32 cellular contexts compared by ENCODE assay signal in the genomic region with DNA sequence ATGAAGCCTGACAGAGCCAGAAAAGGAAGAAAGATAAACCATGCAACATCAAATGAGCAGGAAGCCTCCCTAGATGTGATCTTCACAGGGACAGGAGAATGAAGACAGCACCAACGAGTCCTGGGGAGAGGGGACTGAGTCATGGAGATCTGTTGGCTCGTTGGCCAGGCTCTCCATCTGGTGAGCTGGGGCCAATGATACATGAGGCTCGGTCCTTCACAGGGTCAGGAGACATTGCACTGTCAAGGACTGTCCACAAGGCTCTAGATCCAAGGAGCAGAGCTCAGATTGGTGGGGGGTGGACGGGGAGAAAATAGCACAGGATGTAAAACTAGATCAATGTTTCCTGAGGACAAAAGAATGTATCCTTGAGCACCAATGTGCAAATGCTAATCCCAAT. TPM values are rescaled to one million over a fixed set of nuclear protein-coding genes. Genes with fewer than 3 reads are reported as not detected.
"Had no signal": no experiment of that assay in that cellular context is flagged by ENCODE, and none has a peak within 500 bp of the region (broad histone marks: within the 10 kb centered on the region; RNA-seq: fewer than 3 reads in every experiment).

No MANE protein-coding gene starts in this region.

- H3K4me3 ChIP-seq: coronary artery, gastroesophageal sphincter, hepatocyte, psoas muscle, sigmoid colon, stomach, thyroid gland, upper lobe of left lung, vagina had no signal

- H3K36me3 Mint-ChIP-seq: stimulated activated effector memory CD8-positive, alpha-beta T cell treated with anti-CD3 and anti-CD28 coated beads, Interleukin-12 subunit alpha, Interleukin-12 subunit beta, amount 100 ng/mL, for 72 hours had no signal

- H3K27ac Mint-ChIP-seq: activated B cell treated with CpG ODN at 0.5 μM for 24 hours; activated CD8-positive, alpha-beta T cell treated with anti-CD3 and anti-CD28 coated beads for 36 hours; activated T-cell treated with anti-CD3 and anti-CD28 coated beads, Interleukin-2, amount 50 U/mL, for 24 hours; effector memory CD8-positive, alpha-beta T cell; stimulated activated effector memory CD8-positive, alpha-beta T cell treated with anti-CD3 and anti-CD28 coated beads, Interleukin-12 subunit alpha, Interleukin-12 subunit beta, amount 100 ng/mL, for 72 hours; T-helper 1 cell treated with Interleukin-12 subunit alpha and Interleukin-12 subunit beta and Interleukin-4 antibody, amounts not matched to agents 30 μg/mL and 1 μg/mL, for 36 hours had no signal

- ATAC-seq: activated CD8-positive, alpha-beta T cell treated with anti-CD3 and anti-CD28 coated beads for 36 hours; effector memory CD8-positive, alpha-beta T cell; gastroesophageal sphincter; left cardiac atrium; left ventricle myocardium superior; psoas muscle; stimulated activated effector memory CD8-positive, alpha-beta T cell treated with anti-CD3 and anti-CD28 coated beads, Interleukin-12 subunit alpha, Interleukin-12 subunit beta, amount 100 ng/mL, for 72 hours had no signal

- H3K9me3 ChIP-seq: psoas muscle, sigmoid colon, stomach, thyroid gland, upper lobe of left lung, vagina had no signal

- H3K4me3 Mint-ChIP-seq: activated B cell treated with CpG ODN at 0.5 μM for 24 hours; activated CD8-positive, alpha-beta T cell treated with anti-CD3 and anti-CD28 coated beads for 36 hours; activated T-cell treated with anti-CD3 and anti-CD28 coated beads, Interleukin-2, amount 50 U/mL, for 24 hours; effector memory CD8-positive, alpha-beta T cell; stimulated activated effector memory CD8-positive, alpha-beta T cell treated with anti-CD3 and anti-CD28 coated beads, Interleukin-12 subunit alpha, Interleukin-12 subunit beta, amount 100 ng/mL, for 72 hours; T-helper 1 cell treated with Interleukin-12 subunit alpha and Interleukin-12 subunit beta and Interleukin-4 antibody, amounts not matched to agents 30 μg/mL and 1 μg/mL, for 36 hours had no signal

- H3K4me1 ChIP-seq: gastroesophageal sphincter, parathyroid adenoma, psoas muscle, sigmoid colon, stomach, thyroid gland, upper lobe of left lung, vagina had no signal

- DNase-seq: activated B cell treated with CpG ODN at 0.5 μM for 24 hours; activated CD4-positive, alpha-beta T cell treated with anti-CD3 and anti-CD28 coated beads, Interleukin-2, amount 50 U/mL, for 1 hour; activated CD8-positive, alpha-beta T cell treated with anti-CD3 and anti-CD28 coated beads for 36 hours; activated gamma-delta T cell treated with Interleukin-2 at 50 U/mL for 16 hours; activated naive CD4-positive, alpha-beta T cell treated with anti-CD3 and anti-CD28 coated beads, Interleukin-2, amount 50 U/mL, for 16 hours; activated T-cell treated with anti-CD3 and anti-CD28 coated beads, Interleukin-2, amount 50 U/mL, for 24 hours; effector memory CD8-positive, alpha-beta T cell; erythroblast; left cardiac atrium; left ventricle myocardium superior; nucleus accumbens; psoas muscle; sigmoid colon; small intestine; stimulated activated CD4-positive, alpha-beta T cell treated with anti-CD3 and anti-CD28 coated beads, Interleukin-4, amount 100 ng/mL, for 24 hours; stomach; SW 1271; T-helper 9 cell; thyroid gland had no signal

- H3K36me3 ChIP-seq: gastroesophageal sphincter, sigmoid colon, stomach, thyroid gland, upper lobe of left lung, vagina had no signal

- H3K4me1 Mint-ChIP-seq: activated B cell treated with CpG ODN at 0.5 μM for 24 hours; stimulated activated effector memory CD8-positive, alpha-beta T cell treated with anti-CD3 and anti-CD28 coated beads, Interleukin-12 subunit alpha, Interleukin-12 subunit beta, amount 100 ng/mL, for 72 hours had no signal

- H3K27ac ChIP-seq: coronary artery, gastroesophageal sphincter, hepatocyte, parathyroid adenoma, psoas muscle, sigmoid colon, stomach, thyroid gland, upper lobe of left lung, vagina had no signal

- H3K9me3 Mint-ChIP-seq: activated B cell treated with CpG ODN at 0.5 μM for 24 hours; activated CD8-positive, alpha-beta T cell treated with anti-CD3 and anti-CD28 coated beads for 36 hours; activated T-cell treated with anti-CD3 and anti-CD28 coated beads, Interleukin-2, amount 50 U/mL, for 24 hours; effector memory CD8-positive, alpha-beta T cell; stimulated activated effector memory CD8-positive, alpha-beta T cell treated with anti-CD3 and anti-CD28 coated beads, Interleukin-12 subunit alpha, Interleukin-12 subunit beta, amount 100 ng/mL, for 72 hours; T-helper 1 cell treated with Interleukin-12 subunit alpha and Interleukin-12 subunit beta and Interleukin-4 antibody, amounts not matched to agents 30 μg/mL and 1 μg/mL, for 36 hours had no signal

- H3K27me3 ChIP-seq: hepatocyte, sigmoid colon, thyroid gland, upper lobe of left lung, vagina had no signal

RNA-seq across cellular contexts. Expression of gene CD207, which starts 0.7 kb away (rescaled TPM):
- total RNA-seq: activated B cell treated with CpG ODN at 0.5 μM for 24 hours; activated CD8-positive, alpha-beta T cell treated with anti-CD3 and anti-CD28 coated beads for 36 hours; cerebellum; fibroblast of lung; fibroblast of villous mesenchyme; hepatocyte; left ventricle myocardium superior; lung microvascular endothelial cell; stomach; thyroid gland had no signal

RNA-seq across cellular contexts. Expression of gene CLEC4F, which starts 14.5 kb away (rescaled TPM):
- total RNA-seq: activated B cell treated with CpG ODN at 0.5 μM for 24 hours; activated CD8-positive, alpha-beta T cell treated with anti-CD3 and anti-CD28 coated beads for 36 hours; cerebellum; fibroblast of lung; fibroblast of villous mesenchyme; hepatocyte had no signal

RNA-seq across cellular contexts. Expression of gene FIGLA, which starts 44.4 kb away (rescaled TPM):
- total RNA-seq: activated B cell treated with CpG ODN at 0.5 μM for 24 hours; activated CD8-positive, alpha-beta T cell treated with anti-CD3 and anti-CD28 coated beads for 36 hours; cerebellum; fibroblast of lung; fibroblast of villous mesenchyme; gastroesophageal sphincter; hepatocyte; left cardiac atrium; left ventricle myocardium superior; lung microvascular endothelial cell; mucosa of gallbladder; psoas muscle; sigmoid colon; stomach; thyroid gland; upper lobe of left lung; vagina had no signal
